ENCODE assay signal across 1 cellular context in the genomic region with DNA sequence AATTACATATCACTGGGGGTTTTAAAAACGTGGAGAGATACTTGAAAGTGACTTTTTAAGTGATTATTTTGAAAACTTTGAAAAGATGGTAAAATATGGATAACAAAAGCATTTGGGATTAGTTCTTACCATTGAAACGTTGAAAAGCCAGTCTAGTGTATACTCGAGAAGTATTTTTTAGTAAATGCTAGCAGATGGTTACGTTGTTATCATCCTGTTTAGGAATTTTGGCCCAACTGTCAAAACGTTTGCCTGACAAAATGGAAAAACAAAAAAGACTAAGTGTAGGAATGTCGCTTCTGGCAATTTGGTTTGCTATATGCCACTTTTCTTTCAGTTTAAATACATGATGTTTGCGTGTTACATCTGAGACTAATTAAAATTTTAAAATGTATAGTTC.
TF ChIP-seq lines count a peak whose summit lies in the region.

No MANE protein-coding gene starts in this region.

TF ChIP-seq in H1, 55 proteins besides CTCF, POLR2A, EP300 and RAD21 (continued from another document):
- TF ChIP-seq, protein P1, sequence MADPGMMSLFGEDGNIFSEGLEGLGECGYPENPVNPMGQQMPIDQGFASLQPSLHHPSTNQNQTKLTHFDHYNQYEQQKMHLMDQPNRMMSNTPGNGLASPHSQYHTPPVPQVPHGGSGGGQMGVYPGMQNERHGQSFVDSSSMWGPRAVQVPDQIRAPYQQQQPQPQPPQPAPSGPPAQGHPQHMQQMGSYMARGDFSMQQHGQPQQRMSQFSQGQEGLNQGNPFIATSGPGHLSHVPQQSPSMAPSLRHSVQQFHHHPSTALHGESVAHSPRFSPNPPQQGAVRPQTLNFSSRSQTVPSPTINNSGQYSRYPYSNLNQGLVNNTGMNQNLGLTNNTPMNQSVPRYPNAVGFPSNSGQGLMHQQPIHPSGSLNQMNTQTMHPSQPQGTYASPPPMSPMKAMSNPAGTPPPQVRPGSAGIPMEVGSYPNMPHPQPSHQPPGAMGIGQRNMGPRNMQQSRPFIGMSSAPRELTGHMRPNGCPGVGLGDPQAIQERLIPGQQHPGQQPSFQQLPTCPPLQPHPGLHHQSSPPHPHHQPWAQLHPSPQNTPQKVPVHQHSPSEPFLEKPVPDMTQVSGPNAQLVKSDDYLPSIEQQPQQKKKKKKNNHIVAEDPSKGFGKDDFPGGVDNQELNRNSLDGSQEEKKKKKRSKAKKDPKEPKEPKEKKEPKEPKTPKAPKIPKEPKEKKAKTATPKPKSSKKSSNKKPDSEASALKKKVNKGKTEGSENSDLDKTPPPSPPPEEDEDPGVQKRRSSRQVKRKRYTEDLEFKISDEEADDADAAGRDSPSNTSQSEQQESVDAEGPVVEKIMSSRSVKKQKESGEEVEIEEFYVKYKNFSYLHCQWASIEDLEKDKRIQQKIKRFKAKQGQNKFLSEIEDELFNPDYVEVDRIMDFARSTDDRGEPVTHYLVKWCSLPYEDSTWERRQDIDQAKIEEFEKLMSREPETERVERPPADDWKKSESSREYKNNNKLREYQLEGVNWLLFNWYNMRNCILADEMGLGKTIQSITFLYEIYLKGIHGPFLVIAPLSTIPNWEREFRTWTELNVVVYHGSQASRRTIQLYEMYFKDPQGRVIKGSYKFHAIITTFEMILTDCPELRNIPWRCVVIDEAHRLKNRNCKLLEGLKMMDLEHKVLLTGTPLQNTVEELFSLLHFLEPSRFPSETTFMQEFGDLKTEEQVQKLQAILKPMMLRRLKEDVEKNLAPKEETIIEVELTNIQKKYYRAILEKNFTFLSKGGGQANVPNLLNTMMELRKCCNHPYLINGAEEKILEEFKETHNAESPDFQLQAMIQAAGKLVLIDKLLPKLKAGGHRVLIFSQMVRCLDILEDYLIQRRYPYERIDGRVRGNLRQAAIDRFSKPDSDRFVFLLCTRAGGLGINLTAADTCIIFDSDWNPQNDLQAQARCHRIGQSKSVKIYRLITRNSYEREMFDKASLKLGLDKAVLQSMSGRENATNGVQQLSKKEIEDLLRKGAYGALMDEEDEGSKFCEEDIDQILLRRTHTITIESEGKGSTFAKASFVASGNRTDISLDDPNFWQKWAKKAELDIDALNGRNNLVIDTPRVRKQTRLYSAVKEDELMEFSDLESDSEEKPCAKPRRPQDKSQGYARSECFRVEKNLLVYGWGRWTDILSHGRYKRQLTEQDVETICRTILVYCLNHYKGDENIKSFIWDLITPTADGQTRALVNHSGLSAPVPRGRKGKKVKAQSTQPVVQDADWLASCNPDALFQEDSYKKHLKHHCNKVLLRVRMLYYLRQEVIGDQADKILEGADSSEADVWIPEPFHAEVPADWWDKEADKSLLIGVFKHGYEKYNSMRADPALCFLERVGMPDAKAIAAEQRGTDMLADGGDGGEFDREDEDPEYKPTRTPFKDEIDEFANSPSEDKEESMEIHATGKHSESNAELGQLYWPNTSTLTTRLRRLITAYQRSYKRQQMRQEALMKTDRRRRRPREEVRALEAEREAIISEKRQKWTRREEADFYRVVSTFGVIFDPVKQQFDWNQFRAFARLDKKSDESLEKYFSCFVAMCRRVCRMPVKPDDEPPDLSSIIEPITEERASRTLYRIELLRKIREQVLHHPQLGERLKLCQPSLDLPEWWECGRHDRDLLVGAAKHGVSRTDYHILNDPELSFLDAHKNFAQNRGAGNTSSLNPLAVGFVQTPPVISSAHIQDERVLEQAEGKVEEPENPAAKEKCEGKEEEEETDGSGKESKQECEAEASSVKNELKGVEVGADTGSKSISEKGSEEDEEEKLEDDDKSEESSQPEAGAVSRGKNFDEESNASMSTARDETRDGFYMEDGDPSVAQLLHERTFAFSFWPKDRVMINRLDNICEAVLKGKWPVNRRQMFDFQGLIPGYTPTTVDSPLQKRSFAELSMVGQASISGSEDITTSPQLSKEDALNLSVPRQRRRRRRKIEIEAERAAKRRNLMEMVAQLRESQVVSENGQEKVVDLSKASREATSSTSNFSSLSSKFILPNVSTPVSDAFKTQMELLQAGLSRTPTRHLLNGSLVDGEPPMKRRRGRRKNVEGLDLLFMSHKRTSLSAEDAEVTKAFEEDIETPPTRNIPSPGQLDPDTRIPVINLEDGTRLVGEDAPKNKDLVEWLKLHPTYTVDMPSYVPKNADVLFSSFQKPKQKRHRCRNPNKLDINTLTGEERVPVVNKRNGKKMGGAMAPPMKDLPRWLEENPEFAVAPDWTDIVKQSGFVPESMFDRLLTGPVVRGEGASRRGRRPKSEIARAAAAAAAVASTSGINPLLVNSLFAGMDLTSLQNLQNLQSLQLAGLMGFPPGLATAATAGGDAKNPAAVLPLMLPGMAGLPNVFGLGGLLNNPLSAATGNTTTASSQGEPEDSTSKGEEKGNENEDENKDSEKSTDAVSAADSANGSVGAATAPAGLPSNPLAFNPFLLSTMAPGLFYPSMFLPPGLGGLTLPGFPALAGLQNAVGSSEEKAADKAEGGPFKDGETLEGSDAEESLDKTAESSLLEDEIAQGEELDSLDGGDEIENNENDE (IDR thresholded peaks at IDR 0.05; ENCODE audit: insufficient replicate concordance, low read length) = no peak
- TF ChIP-seq HDAC2 (IDR thresholded peaks at IDR 0.05; ENCODE audit: borderline replicate concordance in 1 of 2, low read depth in 2 of 2, low read length in 2 of 2) (no peak), CTBP2 (IDR thresholded peaks at IDR 0.05; ENCODE audit: borderline replicate concordance, insufficient read depth, insufficient read length, low read length) (no peak), CREB1 (IDR thresholded peaks at IDR 0.05) (no peak), CHD2 (IDR thresholded peaks at IDR 0.05; ENCODE audit: low read length) (no peak), CBX5 (IDR thresholded peaks at IDR 0.05; ENCODE audit: low read depth, low read length) (no peak), CEBPB (IDR thresholded peaks at IDR 0.05; ENCODE audit: low read depth, low read length) (no peak), CBX8 (IDR thresholded peaks at IDR 0.05; ENCODE audit: borderline replicate concordance, low read depth, low read length) (no peak), BACH1 (IDR thresholded peaks at IDR 0.05; ENCODE audit: low read length) (no peak), ASH2L (IDR thresholded peaks at IDR 0.05; ENCODE audit: low read length) (no peak), TEAD4 (IDR thresholded peaks at IDR 0.05; ENCODE audit: low read depth, low read length) (no peak)
